In the genomic region with DNA sequence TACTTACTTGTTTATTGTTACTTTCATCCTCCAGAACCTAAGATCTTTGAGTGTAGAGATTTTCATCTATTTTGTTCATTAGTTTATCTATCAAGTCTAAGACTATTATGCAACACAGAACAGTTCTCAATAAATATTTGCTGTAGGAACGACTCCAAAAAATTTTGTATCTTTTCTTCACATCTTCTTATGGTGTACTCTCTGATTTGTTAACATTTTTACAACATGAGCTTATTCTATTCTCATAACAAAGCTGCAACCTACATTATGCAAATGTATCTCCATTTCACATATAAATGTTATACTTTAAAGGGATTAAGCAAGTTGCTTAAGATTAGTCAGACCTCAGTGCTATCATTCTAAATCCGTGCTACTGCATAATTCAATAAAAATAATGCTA, we compare ENCODE assay signal across 23 cellular contexts.
A peak's percentile ranks its signal among the peaks of the same experiment; 100 is the strongest.
DNase-seq lines count a peak whose midpoint lies in the region; ATAC-seq and TF ChIP-seq lines count a peak whose summit lies in the region.
"Had no signal": no experiment of that assay in that cellular context is flagged by ENCODE, and none has a peak within 500 bp of the region (broad histone marks: within the 10 kb centered on the region; RNA-seq: fewer than 3 reads in every experiment).

No MANE protein-coding gene starts in this region.

- no peak for TF ChIP-seq RAD21 in IMR-90 (IDR thresholded peaks at IDR 0.05; ENCODE audit: low read length)

- H4K8ac ChIP-seq in IMR-90 (ENCODE audit: low read depth in 2 of 2, low read length in 2 of 2) (no peak overlapping the region), neuronal stem cell (ENCODE audit: low read depth, low read length) (no peak overlapping the region)

- peak; percentile 51 for DNase-seq in IMR-90
- DNase-seq in dorsolateral prefrontal cortex, result no peak
- no peak for DNase-seq in neuronal stem cell (ENCODE audit: low spot score)
- no peak for DNase-seq in HuH-7.5 (ENCODE audit: low spot score)
- no peak for DNase-seq in T-helper 2 cell
- DNase-seq: C1 segment of cervical spinal cord; CD4-positive, alpha-beta memory T cell; COR-L47; DMS79; EL; GDM1; GOT3; KG1; MM.1S; NCI-H2029; NCI-H446; NCI-H524 treated with DMSO at 0.1 percent for 48 hours; NCI-H774; SIG-M5 had no signal

- H3K4me1 ChIP-seq in IMR-90 (ENCODE audit: control insufficient read depth, insufficient read depth, low read length) (peaks cover 8% of the 10 kb centered on the region), neuronal stem cell (ENCODE audit: control insufficient read depth in 2 of 2, insufficient read depth in 1 of 2, low read depth in 1 of 2, low read length in 2 of 2) (no peaks in the 10 kb centered on the region)

- peak; percentile 61 for ATAC-seq in IMR-90 (ENCODE audit: low read depth)
- ATAC-seq in HG03565 (IDR thresholded peaks at IDR 0.05; ENCODE audit: unreplicated experiment), result no peak
- no peak for ATAC-seq in HG02970 (IDR thresholded peaks at IDR 0.05; ENCODE audit: low FRiP score, unreplicated experiment)
- ATAC-seq: GM12878 had no signal

- no peaks in the 10 kb centered on the region for H3K9me1 ChIP-seq in IMR-90 (ENCODE audit: insufficient read depth, low read length)

- no peak overlapping the region for H3K4me2 ChIP-seq in IMR-90 (ENCODE audit: low read depth, low read length)
- H3K4me2 ChIP-seq in neuronal stem cell (ENCODE audit: insufficient read depth, low read length, poor library complexity, severe bottlenecking), result no peak overlapping the region

- H3K27ac ChIP-seq in IMR-90 (ENCODE audit: insufficient read depth, low read length) (no peak overlapping the region), dorsolateral prefrontal cortex (peak overlapping the region in 54 of 59 donors; percentile 3 to 95 (median 84)), neuronal stem cell (replicated peaks; ENCODE audit: low read length) (no peak overlapping the region)

- H3K36me3 ChIP-seq in IMR-90 (ENCODE audit: control insufficient read depth, insufficient read depth, low read length) (no peaks in the 10 kb centered on the region), neuronal stem cell (replicated peaks in 1 of 2; ENCODE audit: control insufficient read depth in 2 of 2, insufficient read depth in 2 of 2, low read length in 2 of 2) (no peaks in the 10 kb centered on the region)
- H3K36me3 ChIP-seq: HAP-1 had no signal

- TF ChIP-seq POLR2A in IMR-90 (IDR thresholded peaks at IDR 0.05; ENCODE audit: low read depth, low read length), result no peak

- POLR2A ChIA-PET in IMR-90 (lab: Charles Lee; ENCODE audit: unreplicated experiment), result no interaction called here

- no peak overlapping the region for H3K56ac ChIP-seq in IMR-90 (ENCODE audit: extremely low read depth, insufficient read depth, low read length)

- no CpG with 5 or more reads among the region's 2 CpGs for WGBS in IMR-90 (ENCODE audit: extremely low coverage in 2 of 2, insufficient read length in 1 of 2), 2 experiments
- no CpG with 5 or more reads among the region's 2 CpGs for WGBS in neuronal stem cell (ENCODE audit: extremely low coverage in 2 of 2, insufficient read length in 2 of 2, insufficient replicate concordance in 1 of 2), 2 donors

- H3K4me3 ChIP-seq in IMR-90 (ENCODE audit: insufficient read depth, low read depth, low read length) (no peak overlapping the region), dorsolateral prefrontal cortex (no peak overlapping the region), neuronal stem cell (ENCODE audit: low read length in 2 of 2) (no peak overlapping the region)
- H3K4me3 ChIP-seq: GM12878, HAP-1 had no signal

- in situ Hi-C loops in IMR-90 (cut with MboI; ENCODE audit: low sequenced_read_pairs), result no loop called here

- intact Hi-C loops in IMR-90 (cut with micrococcal nuclease), result no loop called here
- intact Hi-C loops in dorsolateral prefrontal cortex (cut with DNase I), result loop anchor here (5.0 to 10.0 kb wide), 2 partner anchors 150 to 153 kb away; no protein-coding TSS in a partner anchor

- no peak overlapping the region for H2BK15ac ChIP-seq in IMR-90 (ENCODE audit: low read depth, low read length)
- no peak overlapping the region for H2BK15ac ChIP-seq in neuronal stem cell (ENCODE audit: low read length)

- no peak overlapping the region for H2AK5ac ChIP-seq in IMR-90 (ENCODE audit: low read depth, low read length)
- H2AK5ac ChIP-seq in neuronal stem cell (ENCODE audit: low read depth, low read length), result no peak overlapping the region

- no peak overlapping the region for H2AK9ac ChIP-seq in IMR-90 (replicated peaks; ENCODE audit: low read depth, low read length, poor library complexity)

- H2BK20ac ChIP-seq in IMR-90 (ENCODE audit: low read depth, low read length), result no peak overlapping the region

- H3K14ac ChIP-seq in IMR-90 (replicated peaks; ENCODE audit: low read depth, low read length) (no peak overlapping the region), neuronal stem cell (ENCODE audit: low read length) (no peak overlapping the region)

- H4K91ac ChIP-seq in IMR-90 (ENCODE audit: insufficient read depth, low read depth, low read length) (no peak overlapping the region), neuronal stem cell (ENCODE audit: low read depth, low read length, poor library complexity) (no peak overlapping the region)

- no peak overlapping the region for H2BK120ac ChIP-seq in IMR-90 (ENCODE audit: low read depth, low read length)
- H2BK120ac ChIP-seq in neuronal stem cell (ENCODE audit: low read depth, low read length), result no peak overlapping the region

- H3K27me3 ChIP-seq in IMR-90 (ENCODE audit: control insufficient read depth, insufficient read depth, low read length) (no peaks in the 10 kb centered on the region), dorsolateral prefrontal cortex (no peaks in the 10 kb centered on the region), neuronal stem cell (ENCODE audit: control insufficient read depth in 3 of 3, insufficient read depth in 3 of 3, low read depth in 1 of 3, low read length in 3 of 3) (no peaks in the 10 kb centered on the region)

- H2AFZ ChIP-seq in IMR-90 (replicated peaks; ENCODE audit: low read length, poor library complexity) (no peak overlapping the region), neuronal stem cell (ENCODE audit: low read length) (peak overlapping the region; percentile 32)

- H3K18ac ChIP-seq in IMR-90 (ENCODE audit: low read depth, low read length) (no peak overlapping the region), neuronal stem cell (ENCODE audit: low read length) (no peak overlapping the region)

- H3K23ac ChIP-seq in IMR-90 (ENCODE audit: low read depth, low read length) (no peak overlapping the region), neuronal stem cell (ENCODE audit: low read depth, low read length, poor library complexity) (no peak overlapping the region)

- no peak for TF ChIP-seq CTCF in IMR-90 (conservative IDR thresholded peaks at IDR 0.05; ENCODE audit: low read depth, low read length)
- no peak for TF ChIP-seq CTCF in dorsolateral prefrontal cortex (IDR thresholded peaks at IDR 0.05 in 54 of 56, conservative IDR thresholded peaks at IDR 0.05 in 2 of 56; ENCODE audit: low read depth in 1 of 56, partially characterized antibody in 56 of 56)

- H3K4ac ChIP-seq in IMR-90 (ENCODE audit: low read depth, low read length) (no peak overlapping the region), neuronal stem cell (ENCODE audit: low read length) (no peak overlapping the region)

- H3K79me1 ChIP-seq in IMR-90 (ENCODE audit: low read depth in 1 of 2, low read length in 2 of 2) (no peaks in the 10 kb centered on the region), neuronal stem cell (ENCODE audit: low read depth, low read length) (no peaks in the 10 kb centered on the region)

- dilution Hi-C loops in IMR-90 (cut with HindIII; ENCODE audit: low sequenced_read_pairs, unreplicated experiment), result no loop called here

- BruUV-seq in IMR-90 (replicated peaks; lab: Mats Ljungman, UMichigan), result no TSS peak

- no peak overlapping the region for H3K9ac ChIP-seq in IMR-90 (ENCODE audit: low read depth, low read length)
- H3K9ac ChIP-seq in neuronal stem cell (ENCODE audit: low read depth, low read length, poor library complexity), result no peak overlapping the region

- no peak overlapping the region for H2BK5ac ChIP-seq in IMR-90 (ENCODE audit: low read depth, low read length, poor library complexity, severe bottlenecking)
- H2BK5ac ChIP-seq in neuronal stem cell (ENCODE audit: low read length), result no peak overlapping the region

- H3K9me3 ChIP-seq in IMR-90 (ENCODE audit: control insufficient read depth, insufficient read depth, low read length) (no peaks in the 10 kb centered on the region), neuronal stem cell (replicated peaks in 1 of 2; ENCODE audit: control insufficient read depth in 2 of 2, insufficient read depth in 1 of 2, low read depth in 1 of 2, low read length in 2 of 2) (peaks cover 0 to 2% of the 10 kb centered on the region in 2 donors)
- H3K9me3 ChIP-seq: HAP-1 had no signal

- H4K5ac ChIP-seq in IMR-90 (ENCODE audit: low read depth, low read length), result no peak overlapping the region

- CTCF ChIA-PET in IMR-90 (lab: Yijun Ruan, JAX), result no interaction called here

- no peaks in the 10 kb centered on the region for H4K20me1 ChIP-seq in IMR-90 (ENCODE audit: insufficient read depth, low read length)

- no peak overlapping the region for H2BK12ac ChIP-seq in neuronal stem cell (ENCODE audit: low read length)

TF ChIP-seq in IMR-90, 13 proteins besides CTCF, POLR2A, EP300 and RAD21:
- TF ChIP-seq CEBPB (IDR thresholded peaks at IDR 0.05; ENCODE audit: low read depth, low read length) (peak; percentile 26; the same call in 1 of the 2 replicates), FOS (IDR thresholded peaks at IDR 0.05; ENCODE audit: low read depth, low read length) (no peak)

Comparison
In these comparisons a context has a peak if more than half of its experiments do, and no peak if none do; other contexts are left out.
1. H3K27ac ChIP-seq: peak in dorsolateral prefrontal cortex (54 of 59); none in IMR-90 (single experiment) and neuronal stem cell (single experiment).